In the genomic region with DNA sequence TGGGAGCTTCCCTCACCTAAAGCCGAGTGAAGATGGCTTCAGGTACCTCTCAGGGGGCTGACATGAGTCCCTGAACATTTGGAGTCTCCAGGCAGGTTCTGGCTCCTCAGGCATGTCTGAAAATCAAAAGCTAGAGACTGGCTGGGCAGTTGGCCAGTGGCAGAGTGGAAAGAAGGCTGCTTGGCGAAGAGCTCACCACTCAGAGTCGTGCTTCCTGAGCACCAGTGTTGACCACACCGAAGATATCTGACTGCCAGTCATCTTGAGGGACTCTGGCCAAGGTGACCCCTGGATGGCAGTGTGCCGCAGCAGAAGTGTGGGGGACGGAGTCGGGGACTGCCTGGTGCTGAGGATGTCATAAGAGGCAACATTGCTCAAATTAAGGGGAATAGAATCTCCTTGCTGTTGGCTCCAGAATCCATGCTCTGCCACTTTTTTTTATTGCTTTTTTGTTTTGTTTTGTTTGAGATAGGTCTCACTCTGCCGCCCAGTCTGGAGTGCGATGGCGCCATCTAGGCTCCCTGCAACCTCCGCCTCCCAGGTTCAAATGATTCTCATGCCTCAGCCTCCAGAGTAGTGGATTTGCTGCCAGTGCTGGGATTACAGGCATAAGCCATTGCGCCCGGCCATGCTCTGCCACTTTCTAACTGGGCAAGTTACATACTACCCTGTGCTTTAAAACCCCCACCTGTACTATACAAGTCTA, we compare ENCODE assay signal across 26 cellular contexts.
DNase-seq lines count a peak whose midpoint lies in the region; ATAC-seq and TF ChIP-seq lines count a peak whose summit lies in the region.
"Had no signal": no experiment of that assay in that cellular context is flagged by ENCODE, and none has a peak within 500 bp of the region (broad histone marks: within the 10 kb centered on the region; RNA-seq: fewer than 3 reads in every experiment).

No MANE protein-coding gene starts in this region.

- intact Hi-C loops in OCI-LY7 (cut with micrococcal nuclease; ENCODE audit: unreplicated experiment) = no loop called here

- H3K27ac ChIP-seq in DND-41 (ENCODE audit: low read length) (no peak overlapping the region), OCI-LY7 (ENCODE audit: low read depth, low read length, poor library complexity, severe bottlenecking) (no peak overlapping the region)
- H3K27ac ChIP-seq: hepatocyte, neutrophil, sigmoid colon, thoracic aorta, uterus had no signal

- no peak overlapping the region for H3K9ac ChIP-seq in DND-41 (ENCODE audit: low read depth, low read length)
- H3K9ac ChIP-seq: SK-N-SH had no signal

- POLR2A ChIA-PET in OCI-LY7 (lab: Charles Lee) = interaction anchor here (0.7 kb wide), 1 partner anchor 40 kb away, joined by 4 read pairs; no protein-coding TSS in a partner anchor

- H3K9me3 ChIP-seq in DND-41 (ENCODE audit: insufficient read depth, low read length, severe bottlenecking) = no peaks in the 10 kb centered on the region
- no peaks in the 10 kb centered on the region for H3K9me3 ChIP-seq in OCI-LY7 (ENCODE audit: low read length)
- H3K9me3 ChIP-seq: neutrophil, sigmoid colon, SK-N-SH, thoracic aorta, uterus had no signal

- ATAC-seq in DND-41 (ENCODE audit: insufficient read depth, low read depth) = no peak
- ATAC-seq: activated CD8-positive, alpha-beta T cell treated with anti-CD3 and anti-CD28 coated beads, Interleukin-2, amount 10 ng/mL, durations not matched to agents 7 days and 5 days; left lobe of liver had no signal

- H3K4me3 ChIP-seq in DND-41 (ENCODE audit: low read depth in 1 of 2, low read length in 2 of 2) (no peak overlapping the region), OCI-LY7 (ENCODE audit: low read depth, low read length, poor library complexity, severe bottlenecking) (no peak overlapping the region), fibroblast of the aortic adventitia (ENCODE audit: low read depth, low read length) (no peak overlapping the region)
- H3K4me3 ChIP-seq: hepatocyte, sigmoid colon, thoracic aorta, uterus had no signal

- H3K9me2 ChIP-seq in OCI-LY7 (ENCODE audit: insufficient read depth, low read length) = no peaks in the 10 kb centered on the region
- H3K9me2 ChIP-seq: SK-N-SH had no signal

- H2AFZ ChIP-seq in DND-41 (ENCODE audit: low read depth, low read length) (no peak overlapping the region), OCI-LY7 (ENCODE audit: low read length) (no peak overlapping the region)
- H2AFZ ChIP-seq: hepatocyte had no signal

- H3K79me2 ChIP-seq in DND-41 (ENCODE audit: insufficient read depth, low read length) (no peaks in the 10 kb centered on the region), OCI-LY7 (ENCODE audit: insufficient read depth, low read depth, low read length) (no peaks in the 10 kb centered on the region)
- H3K79me2 ChIP-seq: hepatocyte had no signal

- peak; percentile 28 for TF ChIP-seq CTCF in DND-41 (IDR thresholded peaks at IDR 0.05; ENCODE audit: borderline replicate concordance, extremely low read depth, low read length, poor library complexity, severe bottlenecking)
- TF ChIP-seq CTCF in OCI-LY7 (conservative IDR thresholded peaks at IDR 0.05; ENCODE audit: low read length) = peak; percentile 44; the same call in 1 of the 2 replicates
- TF ChIP-seq CTCF in fibroblast of the aortic adventitia (IDR thresholded peaks at IDR 0.05; ENCODE audit: insufficient read depth, low read length) = no peak

- H3K4me2 ChIP-seq in DND-41 (ENCODE audit: insufficient read depth, low read length) = no peak overlapping the region
- no peak overlapping the region for H3K4me2 ChIP-seq in OCI-LY7 (ENCODE audit: low read length)
- H3K4me2 ChIP-seq: hepatocyte, SK-N-SH had no signal

- H3K4me1 ChIP-seq in DND-41 (ENCODE audit: insufficient read depth, low read length) (peaks cover 6% of the 10 kb centered on the region), OCI-LY7 (ENCODE audit: insufficient read depth, low read length, poor library complexity, severe bottlenecking) (no peaks in the 10 kb centered on the region)
- H3K4me1 ChIP-seq: sigmoid colon, uterus had no signal

- DNase-seq in NCI-H2196 (lab: John Stamatoyannopoulos, UW; ENCODE audit: unreplicated experiment) = peak; percentile 1
- DNase-seq in NCI-H2196 treated with DMSO at 0.1 percent for 48 hours (lab: John Stamatoyannopoulos, UW; ENCODE audit: unreplicated experiment) = no peak
- peak; percentile 19 for DNase-seq in DND-41
- no peak for DNase-seq in OCI-LY7 (ENCODE audit: low spot score)
- peak; percentile 27 for DNase-seq in fibroblast of the aortic adventitia (ENCODE audit: low read depth)
- no peak for DNase-seq in central memory CD4-positive, alpha-beta T cell
- no peak for DNase-seq in NCI-H226
- DNase-seq in mesenteric fat pad (ENCODE audit: low spot score) = no peak
- DNase-seq: activated CD4-positive, alpha-beta T cell treated with anti-CD3 and anti-CD28 coated beads for 1 hour; activated CD8-positive, alpha-beta T cell treated with anti-CD3 and anti-CD28 coated beads, Interleukin-2, amount 10 ng/mL, durations not matched to agents 7 days and 5 days; activated effector memory CD4-positive, alpha-beta T cell treated with Interleukin-2 at 50 U/mL for 16 hours; AML-193; CD4-positive, alpha-beta memory T cell; effector memory CD4-positive, alpha-beta T cell; foreskin fibroblast; NCI-H1105 treated with DMSO at 0.1 percent for 48 hours; NCI-H2081; NCI-H774; sigmoid colon; SK-N-SH; stimulated activated naive CD4-positive, alpha-beta T cell treated with Interleukin-2 at 50 U/mL for 16 hours; uterus had no signal

- no peaks in the 10 kb centered on the region for H4K20me1 ChIP-seq in DND-41 (ENCODE audit: insufficient read depth, low read length)
- H4K20me1 ChIP-seq in OCI-LY7 (ENCODE audit: insufficient read depth, low read length) = no peaks in the 10 kb centered on the region

- CTCF ChIA-PET in OCI-LY7 (lab: Charles Lee; ENCODE audit: unreplicated experiment) = no interaction called here

- H3K36me3 ChIP-seq in DND-41 (ENCODE audit: insufficient read depth, low read length) (no peaks in the 10 kb centered on the region), OCI-LY7 (ENCODE audit: insufficient read depth, low read length) (no peaks in the 10 kb centered on the region)
- H3K36me3 ChIP-seq: neutrophil, sigmoid colon, thoracic aorta, uterus had no signal

- no peaks in the 10 kb centered on the region for H3K27me3 ChIP-seq in DND-41 (ENCODE audit: insufficient read depth, low read length, poor library complexity)
- H3K27me3 ChIP-seq: hepatocyte, sigmoid colon, uterus had no signal

- no TSS peak for BruUV-seq in OCI-LY7 (replicated peaks; lab: Mats Ljungman, UMichigan)

Comparison
In these comparisons a context has a peak if more than half of its experiments do, and no peak if none do; other contexts are left out.
1. DNase-seq: peak in NCI-H2196 (single experiment), DND-41 (single experiment) and fibroblast of the aortic adventitia (single experiment); none in NCI-H2196 treated with DMSO at 0.1 percent for 48 hours (single experiment), OCI-LY7 (single experiment), central memory CD4-positive, alpha-beta T cell (single experiment), NCI-H226 (single experiment) and mesenteric fat pad (single experiment).